ENCODE assay signal across 15 cellular contexts in genomic region chrX:140815868-140816267, GRCh38.
DNase-seq lines count a peak whose midpoint lies in the region; ATAC-seq and TF ChIP-seq lines count a peak whose summit lies in the region.
"Had no signal": no experiment of that assay in that cellular context is flagged by ENCODE, and none has a peak within 500 bp of the region (broad histone marks: within the 10 kb centered on the region; RNA-seq: fewer than 3 reads in every experiment).

No MANE protein-coding gene starts in this region.

- no peaks in the 10 kb centered on the region for H3K27me3 Mint-ChIP-seq in T-helper 17 cell
- H3K27me3 Mint-ChIP-seq: type B pancreatic cell had no signal

- no peak overlapping the region for H3K27ac Mint-ChIP-seq in T-helper 17 cell
- H3K27ac Mint-ChIP-seq: type B pancreatic cell had no signal

- no peak overlapping the region for H3K9ac ChIP-seq in mesendoderm (ENCODE audit: low read length)

- no peak overlapping the region for H3K18ac ChIP-seq in mesendoderm (ENCODE audit: low read length)

- no peak overlapping the region for H4K5ac ChIP-seq in mesendoderm (ENCODE audit: low read length)

- H3K4me3 ChIP-seq in foreskin fibroblast (ENCODE audit: low read depth in 1 of 2, low read length in 2 of 2) (no peak overlapping the region), mesendoderm (ENCODE audit: low read length) (no peak overlapping the region)
- H3K4me3 ChIP-seq: A549 had no signal

- peak in 1 of 2 donors; percentile 58 for ATAC-seq in left cardiac atrium
- no peak for ATAC-seq in left ventricle myocardium superior
- ATAC-seq in T-helper 17 cell, result peak; percentile 28
- ATAC-seq in HG03442 (IDR thresholded peaks at IDR 0.05; ENCODE audit: unreplicated experiment), result no peak
- ATAC-seq: A549 had no signal

- no peak overlapping the region for H3K23ac ChIP-seq in mesendoderm (ENCODE audit: low read length)

- H2BK15ac ChIP-seq in mesendoderm (replicated peaks; ENCODE audit: low read depth), result no peak overlapping the region

- no peak overlapping the region for H3K27ac ChIP-seq in mesendoderm (ENCODE audit: low read depth, low read length)
- H3K27ac ChIP-seq: A549 had no signal

- no peaks in the 10 kb centered on the region for H3K4me1 Mint-ChIP-seq in T-helper 17 cell

- H3K79me1 ChIP-seq in mesendoderm (ENCODE audit: low read length), result no peaks in the 10 kb centered on the region

- no peak overlapping the region for H3K4ac ChIP-seq in mesendoderm (ENCODE audit: low read depth, low read length)

- no peaks in the 10 kb centered on the region for H3K27me3 ChIP-seq in mesendoderm (ENCODE audit: insufficient read depth, low read length, poor library complexity)

- no peak overlapping the region for H2AK5ac ChIP-seq in mesendoderm (ENCODE audit: low read length)

- no peaks in the 10 kb centered on the region for H3K9me3 ChIP-seq in T-helper 17 cell (ENCODE audit: control insufficient read depth, low read length, poor library complexity, severe bottlenecking)
- H3K9me3 ChIP-seq: A549 had no signal

- no peaks in the 10 kb centered on the region for H3K36me3 Mint-ChIP-seq in T-helper 17 cell (ENCODE audit: low read depth)
- H3K36me3 Mint-ChIP-seq: type B pancreatic cell had no signal

- no peak overlapping the region for H2BK120ac ChIP-seq in mesendoderm (ENCODE audit: low read depth, low read length)

- no peak overlapping the region for H3K4me3 Mint-ChIP-seq in T-helper 17 cell
- H3K4me3 Mint-ChIP-seq: type B pancreatic cell had no signal

- peak; percentile 19 for DNase-seq in left cardiac atrium
- no peak for DNase-seq in left ventricle myocardium superior
- DNase-seq in T-helper 17 cell, result no peak
- DNase-seq in foreskin fibroblast, result peak; percentile 4 to 19
- DNase-seq in mesendoderm, result no peak
- DNase-seq in NOMO-1 treated with DMSO at 0.1 percent for 48 hours (lab: John Stamatoyannopoulos, UW; ENCODE audit: unreplicated experiment), result no peak
- DNase-seq in activated CD8-positive, alpha-beta memory T cell treated with anti-CD3 and anti-CD28 coated beads, Interleukin-2, amount 50 U/mL, for 4 hours, result no peak
- DNase-seq: activated CD4-positive, alpha-beta T cell treated with anti-CD3 and anti-CD28 coated beads, Interleukin-2, amount 50 U/mL, for 4 hours; activated gamma-delta T cell; cerebellar nuclear complex; erythroblast; NCI-H2171 had no signal

- no peaks in the 10 kb centered on the region for H3K79me2 ChIP-seq in mesendoderm (ENCODE audit: control insufficient read depth, insufficient read depth, low read length)

- no peak overlapping the region for H4K8ac ChIP-seq in mesendoderm (ENCODE audit: low read depth, low read length)

- H3K56ac ChIP-seq in mesendoderm (ENCODE audit: low read length), result no peak overlapping the region

- TF ChIP-seq CTCF in foreskin fibroblast (IDR thresholded peaks at IDR 0.05; ENCODE audit: low read depth, low read length), result no peak

- intact Hi-C loops in left cardiac atrium (cut with DNase I), result no loop called here
- intact Hi-C loops in left ventricle myocardium superior (cut with micrococcal nuclease), result no loop called here

- H3K4me1 ChIP-seq in mesendoderm (ENCODE audit: control insufficient read depth, low read depth, low read length), result no peaks in the 10 kb centered on the region
- H3K4me1 ChIP-seq: A549 had no signal

- no CpG with 5 or more reads among the region's 6 CpGs for WGBS in mesendoderm (ENCODE audit: extremely low coverage, insufficient coverage, low lambda C conversion rate)

- H2BK5ac ChIP-seq in mesendoderm (ENCODE audit: low read length), result no peak overlapping the region

- H3K36me3 ChIP-seq in mesendoderm (ENCODE audit: control insufficient read depth, insufficient read depth, low read length), result no peaks in the 10 kb centered on the region

- no peak overlapping the region for H3K4me2 ChIP-seq in mesendoderm (ENCODE audit: low read length)
- H3K4me2 ChIP-seq: A549 had no signal

Comparison
In these comparisons a context has a peak if more than half of its experiments do, and no peak if none do; other contexts are left out.
1. DNase-seq: peak in left cardiac atrium (single experiment) and foreskin fibroblast (2 of 2); none in left ventricle myocardium superior (single experiment), T-helper 17 cell (0 of 3), mesendoderm (single experiment), NOMO-1 treated with DMSO at 0.1 percent for 48 hours (single experiment) and activated CD8-positive, alpha-beta memory T cell treated with anti-CD3 and anti-CD28 coated beads, Interleukin-2, amount 50 U/mL, for 4 hours (single experiment).